Comparison of ENCODE assay signal across 19 cellular contexts in the genomic region with DNA sequence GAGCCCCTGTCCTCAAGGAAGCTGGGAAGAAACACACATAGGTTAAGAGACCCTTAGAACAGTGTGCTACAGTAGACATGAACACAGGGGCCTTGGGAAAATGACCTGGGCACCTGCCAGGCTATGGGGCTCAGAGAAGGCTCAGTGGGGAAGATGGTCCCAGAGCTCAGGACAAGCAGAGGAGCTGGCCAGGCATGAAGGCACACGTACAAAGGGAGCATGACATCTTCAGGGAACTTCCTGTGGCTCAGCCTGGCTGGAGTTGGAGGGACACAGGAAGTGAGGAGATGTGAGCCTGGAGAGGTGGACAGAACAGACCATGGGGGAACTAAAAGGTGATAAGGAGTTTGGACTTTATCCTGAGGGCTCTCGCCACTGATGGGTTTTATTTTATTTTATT. TPM values are rescaled to one million over a fixed set of nuclear protein-coding genes. Genes with fewer than 3 reads are reported as not detected.
A peak's percentile ranks its signal among the peaks of the same experiment; 100 is the strongest.
DNase-seq lines count a peak whose midpoint lies in the region; ATAC-seq and TF ChIP-seq lines count a peak whose summit lies in the region.
"Had no signal": no experiment of that assay in that cellular context is flagged by ENCODE, and none has a peak within 500 bp of the region (broad histone marks: within the 10 kb centered on the region; RNA-seq: fewer than 3 reads in every experiment).

No MANE protein-coding gene starts in this region.

- H3K36me3 ChIP-seq in mammary epithelial cell (ENCODE audit: insufficient read depth, low read length) (peaks cover 15% of the 10 kb centered on the region), lower lobe of right lung (peaks cover 50% of the 10 kb centered on the region), subcutaneous abdominal adipose tissue (ENCODE audit: control insufficient read depth in 5 of 5, insufficient read depth in 5 of 5, low read length in 5 of 5) (peaks cover 0 to 29% (median 23%) of the 10 kb centered on the region in 5 donors)
- H3K36me3 ChIP-seq: uterus had no signal

- H3K27me3 ChIP-seq in mammary epithelial cell (ENCODE audit: insufficient read depth, low read length), result no peaks in the 10 kb centered on the region
- H3K27me3 ChIP-seq in lower lobe of right lung (ENCODE audit: low read depth), result peaks cover 7% of the 10 kb centered on the region
- peaks cover 0 to 9% (median 5%) of the 10 kb centered on the region in 5 donors for H3K27me3 ChIP-seq in subcutaneous abdominal adipose tissue (ENCODE audit: control insufficient read depth in 5 of 5, insufficient read depth in 4 of 5, low read length in 5 of 5)
- H3K27me3 ChIP-seq: uterus had no signal

- H3K79me2 ChIP-seq in mammary epithelial cell (ENCODE audit: insufficient read depth, low read length), result peaks cover 44% of the 10 kb centered on the region

- H3K27me3 Mint-ChIP-seq in activated naive CD4-positive, alpha-beta T cell treated with anti-CD3 and anti-CD28 coated beads for 36 hours (ENCODE audit: low read depth), result peaks cover 11% of the 10 kb centered on the region

- H3K4me1 ChIP-seq in mammary epithelial cell (ENCODE audit: insufficient read depth, low read length) (peaks cover 57% of the 10 kb centered on the region), lower lobe of right lung (peaks cover 69% of the 10 kb centered on the region), subcutaneous abdominal adipose tissue (ENCODE audit: control insufficient read depth in 5 of 5, insufficient read depth in 5 of 5, low read length in 5 of 5) (peaks cover 25 to 82% (median 69%) of the 10 kb centered on the region in 5 donors)

- H3K36me3 Mint-ChIP-seq in activated naive CD4-positive, alpha-beta T cell treated with anti-CD3 and anti-CD28 coated beads for 36 hours (ENCODE audit: low read depth), result peaks cover 3% of the 10 kb centered on the region

- H3K27ac Mint-ChIP-seq in activated naive CD4-positive, alpha-beta T cell treated with anti-CD3 and anti-CD28 coated beads for 36 hours, result peak overlapping the region; percentile 1
- H3K27ac Mint-ChIP-seq: activated CD4-positive, alpha-beta T cell treated with anti-CD3 and anti-CD28 coated beads for 36 hours; T-helper 2 cell treated with Interferon-gamma antibody and Interleukin-4, amounts not matched to agents 5 μg/mL and 100 μg/mL, for 36 hours had no signal

- peaks cover 34% of the 10 kb centered on the region for H3K4me1 Mint-ChIP-seq in activated naive CD4-positive, alpha-beta T cell treated with anti-CD3 and anti-CD28 coated beads for 36 hours (ENCODE audit: low read depth)

- TF ChIP-seq CTCF in mammary epithelial cell (conservative IDR thresholded peaks at IDR 0.05 in 1 of 2, IDR thresholded peaks at IDR 0.05 in 1 of 2; ENCODE audit: extremely low read depth in 1 of 2, insufficient read depth in 1 of 2, low read depth in 1 of 2, low read length in 2 of 2) (no peak), lower lobe of right lung (IDR thresholded peaks at IDR 0.05) (no peak)

- H2AFZ ChIP-seq in mammary epithelial cell (ENCODE audit: low read depth, low read length), result no peak overlapping the region

- H4K20me1 ChIP-seq in mammary epithelial cell (ENCODE audit: insufficient read depth, low read length), result no peaks in the 10 kb centered on the region

- 83% methylated on average over 2 of the region's 2 CpGs for WGBS in mammary epithelial cell (ENCODE audit: low coverage, missing lambda C conversion rate)

- in situ Hi-C loops in mammary epithelial cell (cut with MboI; ENCODE audit: low sequenced_read_pairs in 2 of 2), result no loop called here

- ATAC-seq in lower lobe of right lung (no peak), GM21825 (IDR thresholded peaks at IDR 0.05; ENCODE audit: unreplicated experiment) (no peak), HG03025 (IDR thresholded peaks at IDR 0.05; ENCODE audit: low FRiP score, unreplicated experiment) (no peak)
- ATAC-seq: A549; activated CD4-positive, alpha-beta T cell treated with anti-CD3 and anti-CD28 coated beads for 36 hours had no signal

- H3K27ac ChIP-seq in mammary epithelial cell (ENCODE audit: insufficient read depth, low read depth, low read length) (no peak overlapping the region), lower lobe of right lung (peak overlapping the region; percentile 91), subcutaneous abdominal adipose tissue (ENCODE audit: low read depth, low read length) (peak overlapping the region; percentile 86)
- H3K27ac ChIP-seq: A549 had no signal

- intact Hi-C loops in activated naive CD4-positive, alpha-beta T cell treated with anti-CD3 and anti-CD28 coated beads for 36 hours (cut with micrococcal nuclease), result no loop called here
- intact Hi-C loops in mammary epithelial cell (cut with micrococcal nuclease) (no loop called here), lower lobe of right lung (cut with DNase I) (no loop called here)

- no TSS peak for BruUV-seq in mammary epithelial cell (replicated peaks; lab: Mats Ljungman, UMichigan)

- dilution Hi-C loops in mammary epithelial cell (cut with HindIII; ENCODE audit: low sequenced_read_pairs), result no loop called here

- H3K4me2 ChIP-seq in mammary epithelial cell (ENCODE audit: insufficient read depth, low read depth, low read length), result peak overlapping the region; percentile 16

- H3K4me3 ChIP-seq in mammary epithelial cell (replicated peaks in 1 of 3; ENCODE audit: insufficient read depth in 1 of 3, low read depth in 2 of 3, low read length in 3 of 3), result no peak overlapping the region
- H3K4me3 ChIP-seq in lower lobe of right lung, result peak overlapping the region; percentile 64
- peak overlapping the region in 2 of 5 donors; percentile 86 to 89 for H3K4me3 ChIP-seq in subcutaneous abdominal adipose tissue (ENCODE audit: low read depth in 1 of 5, low read length in 5 of 5)
- H3K4me3 ChIP-seq: A549, uterus had no signal

- CTCF ChIA-PET in activated naive CD4-positive, alpha-beta T cell treated with anti-CD3 and anti-CD28 coated beads for 36 hours (lab: Charles Lee), result no interaction called here
- CTCF ChIA-PET in mammary epithelial cell (lab: Charles Lee; ENCODE audit: low non-redundant PET), result no interaction called here

- H3K9me3 Mint-ChIP-seq in activated naive CD4-positive, alpha-beta T cell treated with anti-CD3 and anti-CD28 coated beads for 36 hours, result no peaks in the 10 kb centered on the region
- H3K9me3 Mint-ChIP-seq: T-helper 2 cell treated with Interferon-gamma antibody and Interleukin-4, amounts not matched to agents 5 μg/mL and 100 μg/mL, for 36 hours had no signal

- no peak for DNase-seq in activated naive CD4-positive, alpha-beta T cell treated with anti-CD3 and anti-CD28 coated beads for 36 hours
- no peak for DNase-seq in activated naive CD4-positive, alpha-beta T cell (lab: John Stamatoyannopoulos, UW)
- DNase-seq in mammary epithelial cell, result no peak
- no peak for DNase-seq in lower lobe of right lung
- DNase-seq in EL, result no peak
- DNase-seq: activated CD4-positive, alpha-beta T cell treated with anti-CD3 and anti-CD28 coated beads for 36 hours; activated T-cell treated with anti-CD3 and anti-CD28 coated beads, Interleukin-2, amount 50 U/mL, for 48 hours; anterior cingulate cortex; COR-L47; GDM1; NCI-H2081; NCI-H774; stimulated activated CD4-positive, alpha-beta T cell treated with anti-CD3 and anti-CD28 coated beads, Interleukin-2, amount 100 ng/mL, for 48 hours; uterus had no signal

- no peak overlapping the region for H3K9ac ChIP-seq in mammary epithelial cell (ENCODE audit: insufficient read depth, low read length)
- H3K9ac ChIP-seq in subcutaneous abdominal adipose tissue (ENCODE audit: low read length in 5 of 5), result no peak overlapping the region

- H3K4me3 Mint-ChIP-seq in activated naive CD4-positive, alpha-beta T cell treated with anti-CD3 and anti-CD28 coated beads for 36 hours, result no peak overlapping the region
- H3K4me3 Mint-ChIP-seq: activated CD4-positive, alpha-beta T cell treated with anti-CD3 and anti-CD28 coated beads for 36 hours; T-helper 2 cell treated with Interferon-gamma antibody and Interleukin-4, amounts not matched to agents 5 μg/mL and 100 μg/mL, for 36 hours had no signal

- H3K9me3 ChIP-seq in mammary epithelial cell (replicated peaks; ENCODE audit: insufficient read depth, low read length), result no peaks in the 10 kb centered on the region
- H3K9me3 ChIP-seq in lower lobe of right lung, result no peaks in the 10 kb centered on the region
- peaks cover 0 to 3% (median 0%) of the 10 kb centered on the region in 5 donors for H3K9me3 ChIP-seq in subcutaneous abdominal adipose tissue (ENCODE audit: control insufficient read depth in 5 of 5, low read length in 5 of 5)
- H3K9me3 ChIP-seq: A549, uterus had no signal

RNA-seq across cellular contexts. Expression of gene SLC50A1, which starts 3.8 kb away (rescaled TPM):
- total RNA-seq in activated naive CD4-positive, alpha-beta T cell treated with anti-CD3 and anti-CD28 coated beads for 36 hours, result 10 to 100 TPM; 48.4 to 52.7 TPM
- total RNA-seq in mammary epithelial cell (10 to 100 TPM; 31.3 to 40.2 TPM), lower lobe of right lung (42.6 TPM)
- 54.8 TPM for polyA plus RNA-seq in mammary epithelial cell
- polyA minus RNA-seq in mammary epithelial cell, result 47.1 TPM

RNA-seq across cellular contexts. Expression of gene EFNA1, which starts 4.2 kb away (rescaled TPM):
- total RNA-seq in activated naive CD4-positive, alpha-beta T cell treated with anti-CD3 and anti-CD28 coated beads for 36 hours, result under 1 TPM; 0.26 to 0.32 TPM
- total RNA-seq in mammary epithelial cell, result 10 to 100 TPM; 21.5 to 54.0 TPM
- 28.8 TPM for polyA plus RNA-seq in mammary epithelial cell
- polyA minus RNA-seq in mammary epithelial cell, result 13.7 TPM
- total RNA-seq in lower lobe of right lung, result 144 TPM

RNA-seq across cellular contexts. Expression of gene DPM3, which starts 8.5 kb away (rescaled TPM):
- 10 to 100 TPM; 31.4 to 35.5 TPM for total RNA-seq in activated naive CD4-positive, alpha-beta T cell treated with anti-CD3 and anti-CD28 coated beads for 36 hours
- total RNA-seq in mammary epithelial cell (10 to 100 TPM; 27.2 to 67.9 TPM), lower lobe of right lung (62.3 TPM)
- polyA plus RNA-seq in mammary epithelial cell, result 76.4 TPM
- 1.8 TPM for polyA minus RNA-seq in mammary epithelial cell

RNA-seq across cellular contexts. Expression of gene KRTCAP2, which starts 41.3 kb away (rescaled TPM):
- total RNA-seq in activated naive CD4-positive, alpha-beta T cell treated with anti-CD3 and anti-CD28 coated beads for 36 hours, result 100 to 1,000 TPM; 129 to 137 TPM
- total RNA-seq in mammary epithelial cell, result 100 to 1,000 TPM in 1 of 2 donors, 10 to 100 TPM in 1; 62.7 to 177 TPM
- 188 TPM for polyA plus RNA-seq in mammary epithelial cell
- 164 TPM for polyA minus RNA-seq in mammary epithelial cell
- 173 TPM for total RNA-seq in lower lobe of right lung

RNA-seq across cellular contexts. Expression of gene TRIM46, which starts 41.8 kb away (rescaled TPM):
- total RNA-seq in activated naive CD4-positive, alpha-beta T cell treated with anti-CD3 and anti-CD28 coated beads for 36 hours, result 1 to 10 TPM; 3.2 to 3.6 TPM
- 1 to 10 TPM; 5.0 to 5.2 TPM for total RNA-seq in mammary epithelial cell
- polyA plus RNA-seq in mammary epithelial cell, result 2.0 TPM
- 0.67 TPM for polyA minus RNA-seq in mammary epithelial cell
- 0.35 TPM for total RNA-seq in lower lobe of right lung

Comparison
In these comparisons a context has a peak if more than half of its experiments do, and no peak if none do; other contexts are left out.
1. RNA of gene EFNA1, which starts 4.2 kb away (total RNA-seq): 144 TPM in lower lobe of right lung (single experiment) and 21.5 to 54.0 TPM in mammary epithelial cell; 0.26 to 0.32 TPM in activated naive CD4-positive, alpha-beta T cell treated with anti-CD3 and anti-CD28 coated beads for 36 hours; every median in the first group is over 10 times any median in the second.